8 cellular contexts compared by ENCODE assay signal in the genomic region with DNA sequence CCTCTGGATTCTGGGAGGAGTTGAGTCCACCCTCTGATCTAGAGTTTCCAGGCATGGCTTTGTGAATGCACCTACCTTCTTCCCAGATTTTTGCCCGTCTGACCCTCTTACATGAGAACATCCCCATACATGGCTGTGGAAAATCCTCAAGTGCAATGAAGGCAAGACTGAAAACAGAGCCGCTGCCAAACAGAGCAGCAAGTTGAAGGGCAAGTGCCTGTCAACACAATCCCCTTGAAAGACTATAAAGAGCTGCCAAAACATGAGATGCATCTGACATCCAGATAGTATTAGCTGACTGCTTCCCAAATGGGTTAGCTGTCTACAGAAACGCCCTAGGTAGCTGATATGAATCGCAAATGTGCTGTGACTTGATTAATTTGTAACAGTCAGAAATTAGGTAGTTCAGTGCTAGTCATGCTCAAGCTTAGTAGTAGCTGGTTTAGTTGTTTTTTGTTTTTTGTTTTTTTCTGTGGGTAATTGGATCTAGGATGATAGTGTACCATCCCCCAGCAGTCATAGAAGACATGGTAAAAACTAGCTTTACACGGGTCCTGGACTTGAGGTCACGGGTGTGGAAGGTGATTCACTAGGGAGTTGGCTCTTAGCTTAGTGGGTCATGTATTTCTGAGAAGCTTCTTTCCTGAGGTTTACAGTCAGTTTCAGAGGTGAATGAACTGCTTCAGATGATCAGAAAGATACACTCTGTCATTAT.
DNase-seq lines count a peak whose midpoint lies in the region; ATAC-seq, FAIRE-seq and TF ChIP-seq lines count a peak whose summit lies in the region.
"Not testable (repeated sequence)": the region's sequence is repeated elsewhere in the genome, so short reads cannot be mapped to it uniquely, and the experiment has no call there.

No MANE protein-coding gene starts in this region.

- not testable (repeated sequence) for H3K27me3 Mint-ChIP-seq in T-helper 1 cell treated with Interleukin-12 subunit alpha and Interleukin-12 subunit beta and Interleukin-4 antibody, amounts not matched to agents 30 μg/mL and 1 μg/mL, for 36 hours (ENCODE audit: low read depth); activated T-cell treated with anti-CD3 and anti-CD28 coated beads, Interleukin-2, amount 50 U/mL, for 72 hours (ENCODE audit: low read depth)

- CTCF ChIA-PET in AG04450 (lab: Charles Lee); K562 (lab: Yijun Ruan, JAX; ENCODE audit: low intra/inter-chr PET ratio): not testable (repeated sequence)

- H3K9me3 ChIP-seq in AG04450 (ENCODE audit: control insufficient read depth, insufficient read depth, low read length); K562 (replicated peaks; ENCODE audit: control insufficient read depth, insufficient read depth, low read depth, low read length); left lung: not testable (repeated sequence)

- POLR2A ChIA-PET in AG04450 (lab: Yijun Ruan, JAX); K562 (lab: Yijun Ruan, JAX): not testable (repeated sequence)

- not testable (repeated sequence) for H4K20me1 ChIP-seq in K562 (replicated peaks; ENCODE audit: control insufficient read depth, insufficient read depth, low read length)

- H3K4me2 ChIP-seq in K562 (ENCODE audit: insufficient read depth, low read length): not testable (repeated sequence)

- not testable (repeated sequence) for H3K27me3 ChIP-seq in AG04450 (ENCODE audit: control insufficient read depth, insufficient read depth, low read length); K562 (ENCODE audit: control insufficient read depth in 2 of 2, insufficient read depth in 2 of 2, low read length in 2 of 2); left lung

- not testable (repeated sequence) for TF ChIP-seq EP300 in K562 (IDR thresholded peaks at IDR 0.05; ENCODE audit: low read length)

- not testable (repeated sequence) for H3K9me3 Mint-ChIP-seq in T-helper 1 cell treated with Interleukin-12 subunit alpha and Interleukin-12 subunit beta and Interleukin-4 antibody, amounts not matched to agents 30 μg/mL and 1 μg/mL, for 36 hours; activated T-cell treated with anti-CD3 and anti-CD28 coated beads, Interleukin-2, amount 50 U/mL, for 72 hours

- H3K36me3 ChIP-seq in K562 (ENCODE audit: control insufficient read depth, insufficient read depth, low read length); left lung: not testable (repeated sequence)

- not testable (repeated sequence) for H3K79me2 ChIP-seq in K562 (ENCODE audit: control insufficient read depth, insufficient read depth, low read length)

- H3K4me3 ChIP-seq in AG04450 (ENCODE audit: low read depth, low read length); K562; fibroblast of the aortic adventitia (ENCODE audit: low read depth, low read length); left lung: not testable (repeated sequence)

- H3K27ac Mint-ChIP-seq in T-helper 1 cell treated with Interleukin-12 subunit alpha and Interleukin-12 subunit beta and Interleukin-4 antibody, amounts not matched to agents 30 μg/mL and 1 μg/mL, for 36 hours: peak overlapping the region; percentile 95
- H3K27ac Mint-ChIP-seq in activated T-cell treated with anti-CD3 and anti-CD28 coated beads, Interleukin-2, amount 50 U/mL, for 72 hours: peak overlapping the region; percentile 76

- not testable (repeated sequence) for H3K9me1 ChIP-seq in K562 (ENCODE audit: control insufficient read depth, insufficient read depth, low read length)

- H3K9ac ChIP-seq in K562 (ENCODE audit: insufficient read depth in 1 of 2, low read depth in 2 of 2, low read length in 2 of 2): not testable (repeated sequence)

- not testable (repeated sequence) for H2AFZ ChIP-seq in K562 (ENCODE audit: low read depth, low read length)

- ATAC-seq in HG02870 (IDR thresholded peaks at IDR 0.05; ENCODE audit: unreplicated experiment) (peak; percentile 40), K562 (peak; percentile 60), left lung (peak; percentile 48), sciatic nerve (peak; percentile 39)
- ATAC-seq in activated T-cell treated with anti-CD3 and anti-CD28 coated beads, Interleukin-2, amount 50 U/mL, for 72 hours (replicated peaks in 1 of 2): peak; percentile 76 to 79

- peak overlapping the region; percentile 31 for H3K27ac ChIP-seq in AG04450 (ENCODE audit: low read depth, low read length)
- H3K27ac ChIP-seq in K562 (ENCODE audit: extremely low read depth, low read depth, low read length); left lung: not testable (repeated sequence)

- TF ChIP-seq POLR2A in K562 (conservative IDR thresholded peaks at IDR 0.05): not testable (repeated sequence)

- intact Hi-C loops in K562 (cut with micrococcal nuclease); left lung (cut with DNase I); sciatic nerve (cut with DNase I): not testable (repeated sequence)

- TF ChIP-seq RAD21 in K562 (CRISPR knock-in tag; conservative IDR thresholded peaks at IDR 0.05 in 1 of 2, IDR thresholded peaks at IDR 0.05 in 1 of 2): not testable (repeated sequence)

- in situ Hi-C loops in K562 (cut with MboI): not testable (repeated sequence)

- not testable (repeated sequence) for BruUV-seq in K562 (replicated peaks; lab: Mats Ljungman, UMichigan)

- not testable (repeated sequence) for DNase-seq in AG04450 (ENCODE audit: low read depth, low spot score); activated T-cell treated with anti-CD3 and anti-CD28 coated beads, Interleukin-2, amount 50 U/mL, for 72 hours; K562 (ENCODE audit: extremely low read depth in 1 of 4, low spot score in 3 of 4); left lung; sciatic nerve (ENCODE audit: low spot score)
- DNase-seq in fibroblast of the aortic adventitia (ENCODE audit: low read depth): peak; percentile 19

- H3K4me1 ChIP-seq in K562 (replicated peaks in 1 of 2; ENCODE audit: control insufficient read depth in 2 of 2, insufficient read depth in 2 of 2, low read length in 2 of 2); left lung: not testable (repeated sequence)

- peak overlapping the region; percentile 71 for H3K4me3 Mint-ChIP-seq in T-helper 1 cell treated with Interleukin-12 subunit alpha and Interleukin-12 subunit beta and Interleukin-4 antibody, amounts not matched to agents 30 μg/mL and 1 μg/mL, for 36 hours
- peak overlapping the region; percentile 3 to 74 for H3K4me3 Mint-ChIP-seq in activated T-cell treated with anti-CD3 and anti-CD28 coated beads, Interleukin-2, amount 50 U/mL, for 72 hours

- 0% methylated on average over 2 of the region's 6 CpGs for WGBS in K562 (ENCODE audit: insufficient coverage, low coverage, missing lambda C conversion rate)

- peaks cover 29% of the 10 kb centered on the region for H3K4me1 Mint-ChIP-seq in T-helper 1 cell treated with Interleukin-12 subunit alpha and Interleukin-12 subunit beta and Interleukin-4 antibody, amounts not matched to agents 30 μg/mL and 1 μg/mL, for 36 hours (ENCODE audit: low read depth)
- peaks cover 20% of the 10 kb centered on the region for H3K4me1 Mint-ChIP-seq in activated T-cell treated with anti-CD3 and anti-CD28 coated beads, Interleukin-2, amount 50 U/mL, for 72 hours (ENCODE audit: low read depth)

- H3K36me3 Mint-ChIP-seq in T-helper 1 cell treated with Interleukin-12 subunit alpha and Interleukin-12 subunit beta and Interleukin-4 antibody, amounts not matched to agents 30 μg/mL and 1 μg/mL, for 36 hours (ENCODE audit: low read depth); activated T-cell treated with anti-CD3 and anti-CD28 coated beads, Interleukin-2, amount 50 U/mL, for 72 hours (ENCODE audit: insufficient read depth in 2 of 2): not testable (repeated sequence)

- FAIRE-seq in K562 (lab: Jason Lieb, UNC): peak; percentile 80

- TF ChIP-seq CTCF in AG04450 (IDR thresholded peaks at IDR 0.05; ENCODE audit: low read depth, low read length); K562 (IDR thresholded peaks at IDR 0.05 in 2 of 3, conservative IDR thresholded peaks at IDR 0.05 in 1 of 3; ENCODE audit: insufficient read depth in 2 of 3, low read depth in 1 of 3, low read length in 3 of 3); fibroblast of the aortic adventitia (IDR thresholded peaks at IDR 0.05; ENCODE audit: insufficient read depth, low read length); left lung (IDR thresholded peaks at IDR 0.05): not testable (repeated sequence)
